ENCODE assay signal across 8 cellular contexts in the genomic region with DNA sequence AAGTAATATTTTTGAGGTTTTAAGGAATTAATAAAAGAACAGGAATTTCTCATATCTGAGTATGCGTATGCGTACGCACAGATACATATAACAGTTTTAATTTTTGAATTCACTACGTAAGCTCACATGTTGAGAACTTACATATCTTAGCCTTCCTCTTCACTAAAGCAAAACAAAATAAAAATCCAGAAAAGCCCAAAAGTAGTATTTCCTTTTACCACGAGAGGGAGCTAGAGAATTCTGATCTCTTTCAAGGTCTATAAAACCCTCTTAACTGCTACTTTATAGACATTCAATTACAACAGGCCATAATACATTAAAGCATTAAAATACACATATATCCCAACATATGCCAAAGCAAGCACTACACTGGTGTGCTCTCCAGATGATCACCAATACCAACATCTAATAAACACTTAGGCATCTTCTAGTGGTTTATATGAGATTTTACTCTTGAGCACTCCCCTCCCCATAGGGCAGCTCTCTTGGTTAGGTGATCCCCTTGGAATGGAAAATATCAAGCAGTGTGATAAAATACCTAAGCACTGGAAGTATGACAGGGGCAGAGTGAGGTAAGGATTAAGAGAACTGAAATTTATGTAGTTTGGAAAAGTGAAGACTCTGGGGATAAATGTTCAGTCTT.
A peak's percentile ranks its signal among the peaks of the same experiment; 100 is the strongest.
DNase-seq lines count a peak whose midpoint lies in the region; ATAC-seq lines count a peak whose summit lies in the region.

No MANE protein-coding gene starts in this region.

- no peaks in the 10 kb centered on the region for H3K4me1 ChIP-seq in effector memory CD4-positive, alpha-beta T cell (ENCODE audit: control insufficient read depth, insufficient read depth, low read length, poor library complexity, severe bottlenecking)

- no peak overlapping the region for H3K4me3 Mint-ChIP-seq in naive thymus-derived CD8-positive, alpha-beta T cell
- H3K4me3 Mint-ChIP-seq in activated T-helper 1 cell treated with anti-CD3 and anti-CD28 coated beads, Interleukin-12 subunit alpha, Interleukin-12 subunit beta, Interleukin-2, Interleukin-4 antibody, amounts not matched to agents 30 ng/mL and 10 ng/mL and 1 ng/mL, durations not matched to agents 14 hours and 24 hours and 36 hours = no peak overlapping the region

- H3K36me3 ChIP-seq in effector memory CD4-positive, alpha-beta T cell (ENCODE audit: control insufficient read depth, insufficient read depth, low read length) = peaks cover 16% of the 10 kb centered on the region

- peaks cover 0 to 38% (median 0%) of the 10 kb centered on the region in 3 donors for H3K36me3 Mint-ChIP-seq in naive thymus-derived CD8-positive, alpha-beta T cell
- peaks cover 4% of the 10 kb centered on the region for H3K36me3 Mint-ChIP-seq in activated T-helper 1 cell treated with anti-CD3 and anti-CD28 coated beads, Interleukin-12 subunit alpha, Interleukin-12 subunit beta, Interleukin-2, Interleukin-4 antibody, amounts not matched to agents 30 ng/mL and 10 ng/mL and 1 ng/mL, durations not matched to agents 14 hours and 24 hours and 36 hours (ENCODE audit: low read depth)

- DNase-seq in DMS53 treated with DMSO at 0.1 percent for 48 hours (lab: John Stamatoyannopoulos, UW; ENCODE audit: unreplicated experiment) (peak; percentile 59), KBM-7 (peak; percentile 91), OCI-M1 (lab: John Stamatoyannopoulos, UW) (peak; percentile 86), dedifferentiated amniotic fluid mesenchymal stem cell (ENCODE audit: extremely low spot score) (peak; percentile 55)
- peak in 3 of 10 donors; percentile 67 to 73 (median 72) for DNase-seq in naive thymus-derived CD8-positive, alpha-beta T cell
- DNase-seq in effector memory CD4-positive, alpha-beta T cell = no peak
- no peak for DNase-seq in activated T-helper 1 cell treated with anti-CD3 and anti-CD28 coated beads, Interleukin-12 subunit alpha, Interleukin-12 subunit beta, Interleukin-2, Interleukin-4 antibody, amounts not matched to agents 30 ng/mL and 10 ng/mL and 1 ng/mL, durations not matched to agents 14 hours and 24 hours and 36 hours (ENCODE audit: low spot score)

- intact Hi-C loops in activated T-helper 1 cell treated with anti-CD3 and anti-CD28 coated beads, Interleukin-12 subunit alpha, Interleukin-12 subunit beta, Interleukin-2, Interleukin-4 antibody, amounts not matched to agents 30 ng/mL and 10 ng/mL and 1 ng/mL, durations not matched to agents 14 hours and 24 hours and 36 hours (cut with micrococcal nuclease) = loop anchor here (1.0 to 10.0 kb wide), 4 partner anchors 121 to 419 kb away; no protein-coding TSS in a partner anchor

- ATAC-seq in naive thymus-derived CD8-positive, alpha-beta T cell = peak; percentile 53 to 61
- ATAC-seq in GM18907 (IDR thresholded peaks at IDR 0.05; ENCODE audit: unreplicated experiment) = no peak

- in situ Hi-C loops in KBM-7 (cut with MboI; ENCODE audit: low pct_unique_long_range_greater_than_20kb, low sequenced_read_pairs) = no loop called here

- peaks cover 4 to 10% (median 7%) of the 10 kb centered on the region in 4 donors for H3K4me1 Mint-ChIP-seq in naive thymus-derived CD8-positive, alpha-beta T cell
- H3K4me1 Mint-ChIP-seq in activated T-helper 1 cell treated with anti-CD3 and anti-CD28 coated beads, Interleukin-12 subunit alpha, Interleukin-12 subunit beta, Interleukin-2, Interleukin-4 antibody, amounts not matched to agents 30 ng/mL and 10 ng/mL and 1 ng/mL, durations not matched to agents 14 hours and 24 hours and 36 hours (ENCODE audit: low read depth) = peaks cover 16% of the 10 kb centered on the region

- POLR2A ChIA-PET in naive thymus-derived CD8-positive, alpha-beta T cell (lab: Charles Lee) = no interaction called here

- H3K4me3 ChIP-seq in effector memory CD4-positive, alpha-beta T cell (ENCODE audit: insufficient read depth, low read depth, low read length, poor library complexity, severe bottlenecking) = no peak overlapping the region

- no peaks in the 10 kb centered on the region for H3K9me3 ChIP-seq in effector memory CD4-positive, alpha-beta T cell (ENCODE audit: control insufficient read depth, low read length)

- no peaks in the 10 kb centered on the region for H3K9me3 Mint-ChIP-seq in naive thymus-derived CD8-positive, alpha-beta T cell
- no peaks in the 10 kb centered on the region for H3K9me3 Mint-ChIP-seq in activated T-helper 1 cell treated with anti-CD3 and anti-CD28 coated beads, Interleukin-12 subunit alpha, Interleukin-12 subunit beta, Interleukin-2, Interleukin-4 antibody, amounts not matched to agents 30 ng/mL and 10 ng/mL and 1 ng/mL, durations not matched to agents 14 hours and 24 hours and 36 hours

- H3K27me3 Mint-ChIP-seq in naive thymus-derived CD8-positive, alpha-beta T cell = no peaks in the 10 kb centered on the region
- no peaks in the 10 kb centered on the region for H3K27me3 Mint-ChIP-seq in activated T-helper 1 cell treated with anti-CD3 and anti-CD28 coated beads, Interleukin-12 subunit alpha, Interleukin-12 subunit beta, Interleukin-2, Interleukin-4 antibody, amounts not matched to agents 30 ng/mL and 10 ng/mL and 1 ng/mL, durations not matched to agents 14 hours and 24 hours and 36 hours (ENCODE audit: insufficient read depth)

- H3K27ac Mint-ChIP-seq in naive thymus-derived CD8-positive, alpha-beta T cell = no peak overlapping the region
- H3K27ac Mint-ChIP-seq in activated T-helper 1 cell treated with anti-CD3 and anti-CD28 coated beads, Interleukin-12 subunit alpha, Interleukin-12 subunit beta, Interleukin-2, Interleukin-4 antibody, amounts not matched to agents 30 ng/mL and 10 ng/mL and 1 ng/mL, durations not matched to agents 14 hours and 24 hours and 36 hours = no peak overlapping the region

- H3K27ac ChIP-seq in effector memory CD4-positive, alpha-beta T cell (ENCODE audit: insufficient read depth, low read length, poor library complexity, severe bottlenecking) = no peak overlapping the region

- H3K27me3 ChIP-seq in effector memory CD4-positive, alpha-beta T cell (replicated peaks; ENCODE audit: control insufficient read depth, insufficient read depth, low read length, poor library complexity, severe bottlenecking) = no peaks in the 10 kb centered on the region

Comparison
In these comparisons a context has a peak if more than half of its experiments do, and no peak if none do; other contexts are left out.
1. DNase-seq: peak in DMS53 treated with DMSO at 0.1 percent for 48 hours (single experiment), KBM-7 (single experiment), OCI-M1 (single experiment) and dedifferentiated amniotic fluid mesenchymal stem cell (single experiment); none in effector memory CD4-positive, alpha-beta T cell (0 of 3) and activated T-helper 1 cell treated with anti-CD3 and anti-CD28 coated beads, Interleukin-12 subunit alpha, Interleukin-12 subunit beta, Interleukin-2, Interleukin-4 antibody, amounts not matched to agents 30 ng/mL and 10 ng/mL and 1 ng/mL, durations not matched to agents 14 hours and 24 hours and 36 hours (single experiment).